In genomic region chr17:8120520-8121443, GRCh38 we compare ENCODE assay signal across 8 cellular contexts. TPM values are rescaled to one million over a fixed set of nuclear protein-coding genes. Genes with fewer than 3 reads are reported as not detected.
DNase-seq lines count a peak whose midpoint lies in the region; ATAC-seq and TF ChIP-seq lines count a peak whose summit lies in the region.

No MANE protein-coding gene starts in this region.

- intact Hi-C loops in left colon (cut with DNase I, micrococcal nuclease), result loop anchor here in 1 of 2 donors (10.0 kb wide), 1 partner anchor 64 kb away; no protein-coding TSS in a partner anchor

- peaks cover 73% of the 10 kb centered on the region for H3K27me3 Mint-ChIP-seq in central memory CD8-positive, alpha-beta T cell

- H3K36me3 Mint-ChIP-seq in central memory CD8-positive, alpha-beta T cell (ENCODE audit: insufficient read depth), result peaks cover 65% of the 10 kb centered on the region

- peaks cover 76% of the 10 kb centered on the region for H3K4me1 Mint-ChIP-seq in central memory CD8-positive, alpha-beta T cell

- peak; percentile 21; the same call in 1 of the 2 replicates for TF ChIP-seq CTCF in VCaP (conservative IDR thresholded peaks at IDR 0.05)

- DNase-seq in NCI-H1417 (lab: John Stamatoyannopoulos, UW) (peak; percentile 18 to 73 (median 65)), NCI-H1417 treated with DMSO at 0.1 percent for 48 hours (lab: John Stamatoyannopoulos, UW) (no peak), NCI-H1694 treated with DMSO at 0.1 percent for 48 hours (lab: John Stamatoyannopoulos, UW) (peak; percentile 87), left colon (peak; percentile 64 to 72)
- peak in 1 of 2 donors; percentile 53 for DNase-seq in central memory CD8-positive, alpha-beta T cell (ENCODE audit: low spot score in 2 of 2)
- peak; percentile 86 for DNase-seq in stimulated activated CD4-positive, alpha-beta T cell treated with anti-CD3 and anti-CD28 coated beads, Interleukin-1b, Interleukin-23, amount 100 ng/mL, for 48 hours

- peak overlapping the region; percentile 100 for H3K27ac Mint-ChIP-seq in central memory CD8-positive, alpha-beta T cell (ENCODE audit: low read depth)

- ATAC-seq in central memory CD8-positive, alpha-beta T cell (replicated peaks; ENCODE audit: extremely low read depth, poor library complexity, severe bottlenecking), result peak; percentile 4
- ATAC-seq in left colon, result peak; percentile 13
- ATAC-seq in HG03571 (IDR thresholded peaks at IDR 0.05; ENCODE audit: unreplicated experiment), result no peak

- H3K9me3 Mint-ChIP-seq in central memory CD8-positive, alpha-beta T cell, result peaks cover 9% of the 10 kb centered on the region

- peak overlapping the region; percentile 43 for H3K27ac ChIP-seq in VCaP

- H3K4me3 Mint-ChIP-seq in central memory CD8-positive, alpha-beta T cell, result peak overlapping the region; percentile 96

RNA-seq across cellular contexts. Expression of gene ALOXE3, which starts 2.5 kb away (rescaled TPM):
- total RNA-seq in left colon, result not detected

RNA-seq across cellular contexts. Expression of gene HES7, which starts 3.1 kb away (rescaled TPM):
- total RNA-seq in left colon, result not detected

RNA-seq across cellular contexts. Expression of gene PER1, which starts 31.4 kb away (rescaled TPM):
- total RNA-seq in left colon, result 100 to 1,000 TPM in 1 of 2 donors, 10 to 100 TPM in 1; 35.0 to 113 TPM

RNA-seq across cellular contexts. Expression of gene ALOX12B, which starts 33.3 kb away (rescaled TPM):
- under 1 TPM in 1 of 2 donors, not detected in 1; 0.82 TPM for total RNA-seq in left colon

RNA-seq across cellular contexts. Expression of gene VAMP2, which starts 42.0 kb away (rescaled TPM):
- 10 to 100 TPM; 45.1 to 56.3 TPM for total RNA-seq in left colon
